Comparison of ENCODE assay signal across 9 cellular contexts in the genomic region with DNA sequence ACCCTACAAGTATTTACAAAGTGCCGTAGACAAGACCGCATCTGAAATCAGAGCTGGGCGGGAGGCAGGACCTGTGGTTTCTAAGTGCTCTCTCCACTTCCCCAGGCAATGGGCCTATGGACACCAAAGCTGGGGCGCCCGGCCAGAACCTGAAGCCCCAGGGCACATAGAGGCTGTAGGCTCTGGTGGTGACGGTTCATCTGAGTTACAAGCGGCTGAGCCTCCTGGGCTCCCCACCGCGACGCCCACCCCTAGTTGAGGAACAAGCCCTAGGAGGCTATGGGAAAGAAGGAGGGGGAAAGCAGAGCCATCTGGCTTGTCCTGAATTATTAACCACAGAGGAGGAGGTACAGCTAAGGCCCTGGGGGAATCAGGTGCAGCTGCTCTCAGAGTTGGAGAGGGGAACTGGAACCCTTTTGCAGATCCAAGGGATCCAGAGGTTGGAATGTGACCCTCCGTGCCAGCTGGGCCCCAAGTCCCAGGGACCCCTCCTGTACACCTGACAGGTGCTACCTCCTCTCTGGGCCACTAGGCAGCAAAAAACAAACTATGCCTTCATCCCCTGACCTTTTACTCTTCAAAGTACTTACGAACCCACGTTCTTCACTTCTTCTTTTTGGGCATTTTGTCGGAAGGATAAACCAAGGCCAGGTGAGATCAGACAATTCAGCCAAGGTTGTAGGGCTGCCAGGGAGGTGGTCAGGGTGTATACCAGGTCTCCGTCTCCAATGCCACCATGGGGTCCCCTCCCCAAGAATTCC.
DNase-seq lines count a peak whose midpoint lies in the region; ATAC-seq and TF ChIP-seq lines count a peak whose summit lies in the region.
"Had no signal": no experiment of that assay in that cellular context is flagged by ENCODE, and none has a peak within 500 bp of the region (broad histone marks: within the 10 kb centered on the region; RNA-seq: fewer than 3 reads in every experiment).

No MANE protein-coding gene starts in this region.

- H3K36me3 ChIP-seq in CD4-positive, CD25-positive, alpha-beta regulatory T cell (ENCODE audit: control insufficient read depth, insufficient read depth, low read length), result peaks cover 6% of the 10 kb centered on the region
- H3K36me3 ChIP-seq in left lung, result no peaks in the 10 kb centered on the region

- H3K4me1 ChIP-seq in CD4-positive, CD25-positive, alpha-beta regulatory T cell (ENCODE audit: control insufficient read depth, insufficient read depth, low read length, poor library complexity, severe bottlenecking), result peaks cover 3% of the 10 kb centered on the region
- H3K4me1 ChIP-seq in left lung, result peaks cover 22 to 58% of the 10 kb centered on the region in 2 donors

- DNase-seq in CD4-positive, CD25-positive, alpha-beta regulatory T cell, result no peak
- DNase-seq in NCI-H1092 treated with DMSO at 0.1 percent for 48 hours (lab: John Stamatoyannopoulos, UW) (peak; percentile 32), NCI-H524 (lab: John Stamatoyannopoulos, UW) (peak; percentile 56 to 88), left lung (peak; percentile 73 to 86), NCI-H1105 (lab: John Stamatoyannopoulos, UW) (no peak), nucleus accumbens (lab: John Stamatoyannopoulos, UW) (no peak)
- DNase-seq: dorsolateral prefrontal cortex had no signal

- intact Hi-C loops in left lung (cut with DNase I), result no loop called here

- no peak for ATAC-seq in CD4-positive, CD25-positive, alpha-beta regulatory T cell (ENCODE audit: low read depth in 2 of 2)
- ATAC-seq in left lung, result peak; percentile 86
- ATAC-seq in HG03175 (IDR thresholded peaks at IDR 0.05; ENCODE audit: unreplicated experiment), result no peak
- no peak for ATAC-seq in GM18520 (IDR thresholded peaks at IDR 0.05; ENCODE audit: unreplicated experiment)

- no peaks in the 10 kb centered on the region for H3K27me3 Mint-ChIP-seq in CD4-positive, CD25-positive, alpha-beta regulatory T cell

- H3K27me3 ChIP-seq in CD4-positive, CD25-positive, alpha-beta regulatory T cell (ENCODE audit: control insufficient read depth, insufficient read depth, low read length), result no peaks in the 10 kb centered on the region
- H3K27me3 ChIP-seq in left lung, result no peaks in the 10 kb centered on the region
- H3K27me3 ChIP-seq: dorsolateral prefrontal cortex had no signal

- peaks cover 9 to 56% (median 18%) of the 10 kb centered on the region in 4 donors for H3K4me1 Mint-ChIP-seq in CD4-positive, CD25-positive, alpha-beta regulatory T cell

- no peak for TF ChIP-seq CTCF in left lung (IDR thresholded peaks at IDR 0.05)

- H3K4me3 Mint-ChIP-seq in CD4-positive, CD25-positive, alpha-beta regulatory T cell, result no peak overlapping the region

- no peak overlapping the region for H3K27ac ChIP-seq in CD4-positive, CD25-positive, alpha-beta regulatory T cell (ENCODE audit: insufficient read depth, low read length, poor library complexity, severe bottlenecking)
- no peak overlapping the region for H3K27ac ChIP-seq in left lung

- peaks cover 23% of the 10 kb centered on the region for H3K36me3 Mint-ChIP-seq in CD4-positive, CD25-positive, alpha-beta regulatory T cell

- peak overlapping the region; percentile 17 to 59 (median 31) for H3K27ac Mint-ChIP-seq in CD4-positive, CD25-positive, alpha-beta regulatory T cell

- no peak overlapping the region for H3K4me3 ChIP-seq in CD4-positive, CD25-positive, alpha-beta regulatory T cell (ENCODE audit: low read depth, low read length)
- no peak overlapping the region for H3K4me3 ChIP-seq in left lung
- H3K4me3 ChIP-seq: dorsolateral prefrontal cortex had no signal

- H3K9me3 Mint-ChIP-seq in CD4-positive, CD25-positive, alpha-beta regulatory T cell, result no peaks in the 10 kb centered on the region

- H3K9me3 ChIP-seq in CD4-positive, CD25-positive, alpha-beta regulatory T cell (ENCODE audit: control insufficient read depth in 2 of 2, low read length in 2 of 2), result no peaks in the 10 kb centered on the region
- no peaks in the 10 kb centered on the region for H3K9me3 ChIP-seq in left lung

Comparison
In these comparisons a context has a peak if more than half of its experiments do, and no peak if none do; other contexts are left out.
1. DNase-seq: peak in NCI-H1092 treated with DMSO at 0.1 percent for 48 hours (single experiment), NCI-H524 (2 of 2) and left lung (2 of 2); none in CD4-positive, CD25-positive, alpha-beta regulatory T cell (0 of 3), NCI-H1105 (single experiment) and nucleus accumbens (0 of 56).